ENCODE assay signal across 1 cellular context in the genomic region with DNA sequence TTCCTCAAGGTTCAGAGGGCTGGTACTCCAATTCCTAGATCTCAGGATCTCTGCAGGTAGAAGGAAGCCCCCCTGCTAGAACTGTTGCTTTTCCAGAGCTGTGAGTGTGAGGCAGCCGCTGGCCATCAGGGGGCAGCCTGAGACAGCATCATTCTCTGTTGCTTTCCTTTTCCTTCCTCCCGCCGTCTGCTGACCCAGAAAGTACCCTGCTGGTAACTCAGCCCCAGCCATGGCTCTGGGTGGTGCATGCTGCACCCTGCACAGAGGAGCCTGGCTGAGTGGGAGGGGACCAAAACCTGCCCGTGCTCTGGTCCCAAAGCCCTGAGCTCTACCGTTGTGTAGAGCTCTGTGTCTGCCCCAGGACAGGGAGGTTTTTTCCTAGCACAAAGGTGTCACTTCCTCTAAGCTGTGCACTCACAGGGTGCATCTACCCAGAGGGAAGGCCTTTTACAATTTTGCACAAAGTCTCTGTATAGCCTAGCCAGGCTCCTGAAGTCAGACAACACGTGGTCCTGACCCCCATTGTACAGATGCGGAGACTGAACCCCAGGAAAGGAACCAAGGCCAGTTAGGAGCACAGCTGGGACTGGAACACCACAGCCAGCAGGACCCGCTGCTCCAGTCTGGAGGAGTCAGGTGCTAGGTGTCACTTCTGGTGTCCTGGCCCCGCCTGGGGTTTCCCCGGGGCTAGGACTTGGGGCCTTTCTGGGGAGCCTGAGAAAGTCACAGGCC.
TF ChIP-seq lines count a peak whose summit lies in the region.

No MANE protein-coding gene starts in this region.

TF ChIP-seq in HepG2, 621 proteins besides CTCF, POLR2A, EP300 and RAD21 (continued from another document):
- TF ChIP-seq, protein P1, sequence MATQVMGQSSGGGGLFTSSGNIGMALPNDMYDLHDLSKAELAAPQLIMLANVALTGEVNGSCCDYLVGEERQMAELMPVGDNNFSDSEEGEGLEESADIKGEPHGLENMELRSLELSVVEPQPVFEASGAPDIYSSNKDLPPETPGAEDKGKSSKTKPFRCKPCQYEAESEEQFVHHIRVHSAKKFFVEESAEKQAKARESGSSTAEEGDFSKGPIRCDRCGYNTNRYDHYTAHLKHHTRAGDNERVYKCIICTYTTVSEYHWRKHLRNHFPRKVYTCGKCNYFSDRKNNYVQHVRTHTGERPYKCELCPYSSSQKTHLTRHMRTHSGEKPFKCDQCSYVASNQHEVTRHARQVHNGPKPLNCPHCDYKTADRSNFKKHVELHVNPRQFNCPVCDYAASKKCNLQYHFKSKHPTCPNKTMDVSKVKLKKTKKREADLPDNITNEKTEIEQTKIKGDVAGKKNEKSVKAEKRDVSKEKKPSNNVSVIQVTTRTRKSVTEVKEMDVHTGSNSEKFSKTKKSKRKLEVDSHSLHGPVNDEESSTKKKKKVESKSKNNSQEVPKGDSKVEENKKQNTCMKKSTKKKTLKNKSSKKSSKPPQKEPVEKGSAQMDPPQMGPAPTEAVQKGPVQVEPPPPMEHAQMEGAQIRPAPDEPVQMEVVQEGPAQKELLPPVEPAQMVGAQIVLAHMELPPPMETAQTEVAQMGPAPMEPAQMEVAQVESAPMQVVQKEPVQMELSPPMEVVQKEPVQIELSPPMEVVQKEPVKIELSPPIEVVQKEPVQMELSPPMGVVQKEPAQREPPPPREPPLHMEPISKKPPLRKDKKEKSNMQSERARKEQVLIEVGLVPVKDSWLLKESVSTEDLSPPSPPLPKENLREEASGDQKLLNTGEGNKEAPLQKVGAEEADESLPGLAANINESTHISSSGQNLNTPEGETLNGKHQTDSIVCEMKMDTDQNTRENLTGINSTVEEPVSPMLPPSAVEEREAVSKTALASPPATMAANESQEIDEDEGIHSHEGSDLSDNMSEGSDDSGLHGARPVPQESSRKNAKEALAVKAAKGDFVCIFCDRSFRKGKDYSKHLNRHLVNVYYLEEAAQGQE (IDR thresholded peaks at IDR 0.05; ENCODE audit: borderline replicate concordance in 1 of 2, low read depth in 1 of 2, low read length in 2 of 2) = no peak
- TF ChIP-seq, protein P2, sequence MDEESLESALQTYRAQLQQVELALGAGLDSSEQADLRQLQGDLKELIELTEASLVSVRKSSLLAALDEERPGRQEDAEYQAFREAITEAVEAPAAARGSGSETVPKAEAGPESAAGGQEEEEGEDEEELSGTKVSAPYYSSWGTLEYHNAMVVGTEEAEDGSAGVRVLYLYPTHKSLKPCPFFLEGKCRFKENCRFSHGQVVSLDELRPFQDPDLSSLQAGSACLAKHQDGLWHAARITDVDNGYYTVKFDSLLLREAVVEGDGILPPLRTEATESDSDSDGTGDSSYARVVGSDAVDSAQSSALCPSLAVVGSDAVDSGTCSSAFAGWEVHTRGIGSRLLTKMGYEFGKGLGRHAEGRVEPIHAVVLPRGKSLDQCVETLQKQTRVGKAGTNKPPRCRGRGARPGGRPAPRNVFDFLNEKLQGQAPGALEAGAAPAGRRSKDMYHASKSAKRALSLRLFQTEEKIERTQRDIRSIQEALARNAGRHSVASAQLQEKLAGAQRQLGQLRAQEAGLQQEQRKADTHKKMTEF (CRISPR knock-in tag; IDR thresholded peaks at IDR 0.05) = 0 out of 2 replicates have a peak, but pooled peaks have one; percentile 44
- peak; percentile 34 for TF ChIP-seq FOSL2 (CRISPR knock-in tag; IDR thresholded peaks at IDR 0.05)
- peak; percentile 88 for TF ChIP-seq SMC3 (IDR thresholded peaks at IDR 0.05; ENCODE audit: low read length)
- TF ChIP-seq ARNT2 (CRISPR knock-in tag; IDR thresholded peaks at IDR 0.05; ENCODE audit: low read depth) = 0 out of 2 replicates have a peak, but pooled peaks have one; percentile 55
- TF ChIP-seq NFIB (CRISPR knock-in tag; IDR thresholded peaks at IDR 0.05; ENCODE audit: borderline replicate concordance) = no peak
- TF ChIP-seq, protein P3, sequence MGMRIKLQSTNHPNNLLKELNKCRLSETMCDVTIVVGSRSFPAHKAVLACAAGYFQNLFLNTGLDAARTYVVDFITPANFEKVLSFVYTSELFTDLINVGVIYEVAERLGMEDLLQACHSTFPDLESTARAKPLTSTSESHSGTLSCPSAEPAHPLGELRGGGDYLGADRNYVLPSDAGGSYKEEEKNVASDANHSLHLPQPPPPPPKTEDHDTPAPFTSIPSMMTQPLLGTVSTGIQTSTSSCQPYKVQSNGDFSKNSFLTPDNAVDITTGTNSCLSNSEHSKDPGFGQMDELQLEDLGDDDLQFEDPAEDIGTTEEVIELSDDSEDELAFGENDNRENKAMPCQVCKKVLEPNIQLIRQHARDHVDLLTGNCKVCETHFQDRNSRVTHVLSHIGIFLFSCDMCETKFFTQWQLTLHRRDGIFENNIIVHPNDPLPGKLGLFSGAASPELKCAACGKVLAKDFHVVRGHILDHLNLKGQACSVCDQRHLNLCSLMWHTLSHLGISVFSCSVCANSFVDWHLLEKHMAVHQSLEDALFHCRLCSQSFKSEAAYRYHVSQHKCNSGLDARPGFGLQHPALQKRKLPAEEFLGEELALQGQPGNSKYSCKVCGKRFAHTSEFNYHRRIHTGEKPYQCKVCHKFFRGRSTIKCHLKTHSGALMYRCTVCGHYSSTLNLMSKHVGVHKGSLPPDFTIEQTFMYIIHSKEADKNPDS (CRISPR knock-in tag; IDR thresholded peaks at IDR 0.05) = no peak
- no peak for TF ChIP-seq FUBP1 (CRISPR knock-in tag; IDR thresholded peaks at IDR 0.05; ENCODE audit: borderline replicate concordance)
- TF ChIP-seq, protein P4, sequence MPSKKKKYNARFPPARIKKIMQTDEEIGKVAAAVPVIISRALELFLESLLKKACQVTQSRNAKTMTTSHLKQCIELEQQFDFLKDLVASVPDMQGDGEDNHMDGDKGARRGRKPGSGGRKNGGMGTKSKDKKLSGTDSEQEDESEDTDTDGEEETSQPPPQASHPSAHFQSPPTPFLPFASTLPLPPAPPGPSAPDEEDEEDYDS (CRISPR knock-in tag; IDR thresholded peaks at IDR 0.05) = peak; percentile 18; the same call in 1 of the 2 replicates
- no peak for TF ChIP-seq ZNF790 (CRISPR knock-in tag; IDR thresholded peaks at IDR 0.05; ENCODE audit: borderline replicate concordance)
- TF ChIP-seq ATM (IDR thresholded peaks at IDR 0.05; ENCODE audit: borderline replicate concordance) = no peak
- no peak for TF ChIP-seq ZFP37 (CRISPR knock-in tag; IDR thresholded peaks at IDR 0.05; ENCODE audit: borderline replicate concordance)
- TF ChIP-seq, protein P5, sequence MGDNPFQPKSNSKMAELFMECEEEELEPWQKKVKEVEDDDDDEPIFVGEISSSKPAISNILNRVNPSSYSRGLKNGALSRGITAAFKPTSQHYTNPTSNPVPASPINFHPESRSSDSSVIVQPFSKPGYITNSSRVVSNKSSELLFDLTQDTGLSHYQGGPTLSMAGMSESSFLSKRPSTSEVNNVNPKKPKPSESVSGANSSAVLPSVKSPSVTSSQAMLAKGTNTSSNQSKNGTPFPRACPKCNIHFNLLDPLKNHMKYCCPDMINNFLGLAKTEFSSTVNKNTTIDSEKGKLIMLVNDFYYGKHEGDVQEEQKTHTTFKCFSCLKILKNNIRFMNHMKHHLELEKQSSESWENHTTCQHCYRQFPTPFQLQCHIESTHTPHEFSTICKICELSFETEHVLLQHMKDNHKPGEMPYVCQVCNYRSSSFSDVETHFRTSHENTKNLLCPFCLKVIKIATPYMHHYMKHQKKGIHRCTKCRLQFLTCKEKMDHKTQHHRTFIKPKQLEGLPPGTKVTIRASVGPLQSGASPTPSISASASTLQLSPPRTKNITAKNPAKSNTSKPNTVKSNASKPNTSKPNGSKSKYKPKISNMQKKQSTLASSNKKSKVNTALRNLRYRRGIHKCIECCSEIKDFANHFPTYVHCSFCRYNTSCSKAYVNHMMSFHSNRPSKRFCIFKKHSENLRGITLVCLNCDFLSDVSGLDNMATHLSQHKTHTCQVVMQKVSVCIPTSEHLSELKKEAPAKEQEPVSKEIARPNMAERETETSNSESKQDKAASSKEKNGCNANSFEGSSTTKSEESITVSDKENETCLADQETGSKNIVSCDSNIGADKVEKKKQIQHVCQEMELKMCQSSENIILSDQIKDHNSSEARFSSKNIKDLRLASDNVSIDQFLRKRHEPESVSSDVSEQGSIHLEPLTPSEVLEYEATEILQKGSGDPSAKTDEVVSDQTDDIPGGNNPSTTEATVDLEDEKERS (CRISPR knock-in tag; IDR thresholded peaks at IDR 0.05) = peak; percentile 34; the same call in 1 of the 2 replicates
- no peak for TF ChIP-seq ZNF724P (CRISPR knock-in tag; IDR thresholded peaks at IDR 0.05; ENCODE audit: borderline replicate concordance)
- no peak for TF ChIP-seq ZNF570 (CRISPR knock-in tag; IDR thresholded peaks at IDR 0.05; ENCODE audit: borderline replicate concordance)
- peak; percentile 24 for TF ChIP-seq ZNF883 (CRISPR knock-in tag; IDR thresholded peaks at IDR 0.05; ENCODE audit: not compliant biosample characterization)
- no peak for TF ChIP-seq TCF7 (IDR thresholded peaks at IDR 0.05; ENCODE audit: low read depth)
- TF ChIP-seq ZBTB38 (CRISPR knock-in tag; IDR thresholded peaks at IDR 0.05) = 0 out of 2 replicates have a peak, but pooled peaks have one; percentile 35
- no peak for TF ChIP-seq HOXA9 (CRISPR knock-in tag; IDR thresholded peaks at IDR 0.05; ENCODE audit: borderline replicate concordance)
- peak; percentile 18; the same call in 1 of the 2 replicates for TF ChIP-seq SAP130 (CRISPR knock-in tag; IDR thresholded peaks at IDR 0.05; ENCODE audit: low read depth)
- TF ChIP-seq, protein P6, sequence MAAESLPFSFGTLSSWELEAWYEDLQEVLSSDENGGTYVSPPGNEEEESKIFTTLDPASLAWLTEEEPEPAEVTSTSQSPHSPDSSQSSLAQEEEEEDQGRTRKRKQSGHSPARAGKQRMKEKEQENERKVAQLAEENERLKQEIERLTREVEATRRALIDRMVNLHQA (CRISPR knock-in tag; IDR thresholded peaks at IDR 0.05) = no peak
- no peak for TF ChIP-seq ZNF30 (CRISPR knock-in tag; IDR thresholded peaks at IDR 0.05)
- peak; percentile 65; the same call in 1 of the 2 replicates for TF ChIP-seq DNMT1 (CRISPR knock-in tag; IDR thresholded peaks at IDR 0.05)
- TF ChIP-seq HNRNPL (IDR thresholded peaks at IDR 0.05; ENCODE audit: low read depth, low read length) = no peak
- no peak for TF ChIP-seq ZNF879 (CRISPR knock-in tag; IDR thresholded peaks at IDR 0.05)
- TF ChIP-seq ZNF572 (CRISPR knock-in tag; IDR thresholded peaks at IDR 0.05) = no peak
- no peak; a peak in 1 of 4 replicates for TF ChIP-seq KLF16 (CRISPR knock-in tag; IDR thresholded peaks at IDR 0.05)
- TF ChIP-seq FOXO1 (CRISPR knock-in tag; IDR thresholded peaks at IDR 0.05) = peak; percentile 46
